Comparison of ENCODE assay signal across 9 cellular contexts in the genomic region with DNA sequence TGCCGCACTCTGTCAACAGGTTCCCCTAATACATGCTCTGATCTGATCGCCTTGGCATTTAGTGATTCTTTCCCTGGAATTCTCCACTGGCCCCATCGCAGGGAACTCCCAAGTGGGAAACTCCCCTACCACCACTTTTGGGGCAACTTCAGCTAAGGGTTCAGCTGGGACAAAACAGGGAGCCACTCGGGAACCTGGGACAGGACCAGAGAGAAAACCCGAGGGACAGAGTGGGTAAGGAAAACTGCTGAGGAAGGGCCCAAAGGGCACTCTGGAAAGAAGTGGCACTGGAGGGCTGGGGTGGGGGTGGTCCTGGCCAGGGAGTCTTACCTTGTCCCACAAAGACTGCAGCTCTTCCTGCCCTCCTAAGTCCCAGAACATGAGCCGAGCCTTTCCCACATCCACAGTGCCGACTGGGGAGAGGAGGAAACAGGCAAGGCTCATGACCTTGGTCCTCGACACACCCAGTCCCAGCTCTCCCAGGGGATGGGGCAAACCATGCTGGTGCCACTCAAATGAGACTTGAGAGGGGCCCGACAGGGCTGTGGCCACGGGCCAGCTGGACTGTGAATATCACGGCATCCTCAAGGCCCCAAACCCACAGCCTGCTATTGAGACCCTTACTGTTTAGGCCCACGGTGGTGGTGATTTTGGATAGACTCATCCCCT. TPM values are rescaled to one million over a fixed set of nuclear protein-coding genes. Genes with fewer than 3 reads are reported as not detected.
DNase-seq lines count a peak whose midpoint lies in the region; ATAC-seq and TF ChIP-seq lines count a peak whose summit lies in the region.
"Had no signal": no experiment of that assay in that cellular context is flagged by ENCODE, and none has a peak within 500 bp of the region (broad histone marks: within the 10 kb centered on the region; RNA-seq: fewer than 3 reads in every experiment).

No MANE protein-coding gene starts in this region.

- CTCF ChIA-PET in activated naive CD4-positive, alpha-beta T cell treated with anti-CD3 and anti-CD28 coated beads, Interleukin-2, amount 10 ng/mL, durations not matched to agents 7 days and 5 days (lab: Charles Lee), result interaction anchor here (0.6 to 2.9 kb wide), 8 partner anchors 31 to 158 kb away, joined by 3 to 14 read pairs (median 4); partner anchors contain the start of genes LIME1, SLC2A4RG and TPD52L2

- H3K4me1 Mint-ChIP-seq in activated naive CD4-positive, alpha-beta T cell treated with anti-CD3 and anti-CD28 coated beads, Interleukin-2, amount 10 ng/mL, durations not matched to agents 7 days and 5 days, result peaks cover 42% of the 10 kb centered on the region
- peaks cover 29% of the 10 kb centered on the region for H3K4me1 Mint-ChIP-seq in activated naive CD8-positive, alpha-beta T cell treated with anti-CD3 and anti-CD28 coated beads for 36 hours

- peak; percentile 19 for DNase-seq in activated naive CD4-positive, alpha-beta T cell treated with anti-CD3 and anti-CD28 coated beads, Interleukin-2, amount 10 ng/mL, durations not matched to agents 7 days and 5 days
- DNase-seq in activated naive CD4-positive, alpha-beta T cell (lab: John Stamatoyannopoulos, UW), result no peak
- no peak for DNase-seq in activated naive CD8-positive, alpha-beta T cell treated with anti-CD3 and anti-CD28 coated beads for 36 hours
- peak in 1 of 3 donors; percentile 45 for DNase-seq in right lobe of liver
- peak; percentile 37 for DNase-seq in transverse colon
- no peak for DNase-seq in COLO668 (lab: John Stamatoyannopoulos, UW; ENCODE audit: unreplicated experiment)

- peaks cover 0 to 18% (median 4%) of the 10 kb centered on the region in 4 donors for H3K4me1 ChIP-seq in right lobe of liver
- H3K4me1 ChIP-seq in transverse colon, result peaks cover 18 to 25% (median 23%) of the 10 kb centered on the region in 4 donors

- TF ChIP-seq CTCF in right lobe of liver (IDR thresholded peaks at IDR 0.05) (no peak), transverse colon (IDR thresholded peaks at IDR 0.05) (no peak)

- H3K36me3 ChIP-seq in right lobe of liver, result peaks cover 0 to 24% (median 8%) of the 10 kb centered on the region in 4 donors
- H3K36me3 ChIP-seq in transverse colon, result peaks cover 0 to 12% (median 4%) of the 10 kb centered on the region in 4 donors

- TF ChIP-seq EP300 in transverse colon (IDR thresholded peaks at IDR 0.05; ENCODE audit: low read depth), result no peak

- peak overlapping the region; percentile 98 to 99 (median 99) for H3K4me3 ChIP-seq in right lobe of liver
- H3K4me3 ChIP-seq in transverse colon, result peak overlapping the region in 1 of 4 donors; percentile 70

- H3K4me3 Mint-ChIP-seq in activated naive CD4-positive, alpha-beta T cell treated with anti-CD3 and anti-CD28 coated beads, Interleukin-2, amount 10 ng/mL, durations not matched to agents 7 days and 5 days, result peak overlapping the region; percentile 80
- H3K4me3 Mint-ChIP-seq in activated naive CD8-positive, alpha-beta T cell treated with anti-CD3 and anti-CD28 coated beads for 36 hours, result peak overlapping the region; percentile 86

- intact Hi-C loops in right lobe of liver (cut with DNase I), result no loop called here
- intact Hi-C loops in transverse colon (cut with DNase I; ENCODE audit: low total_unique reads), result no loop called here

- ATAC-seq in right lobe of liver, result no peak
- no peak for ATAC-seq in GM18517 (IDR thresholded peaks at IDR 0.05; ENCODE audit: unreplicated experiment)
- no peak for ATAC-seq in HG03135 (IDR thresholded peaks at IDR 0.05; ENCODE audit: unreplicated experiment)

- H3K27me3 Mint-ChIP-seq in activated naive CD4-positive, alpha-beta T cell treated with anti-CD3 and anti-CD28 coated beads, Interleukin-2, amount 10 ng/mL, durations not matched to agents 7 days and 5 days, result no peaks in the 10 kb centered on the region
- no peaks in the 10 kb centered on the region for H3K27me3 Mint-ChIP-seq in activated naive CD8-positive, alpha-beta T cell treated with anti-CD3 and anti-CD28 coated beads for 36 hours

- H3K27ac Mint-ChIP-seq in activated naive CD4-positive, alpha-beta T cell treated with anti-CD3 and anti-CD28 coated beads, Interleukin-2, amount 10 ng/mL, durations not matched to agents 7 days and 5 days, result peak overlapping the region; percentile 80
- H3K27ac Mint-ChIP-seq in activated naive CD8-positive, alpha-beta T cell treated with anti-CD3 and anti-CD28 coated beads for 36 hours, result peak overlapping the region; percentile 79

- TF ChIP-seq POLR2A in right lobe of liver (IDR thresholded peaks at IDR 0.05), result no peak
- no peak for TF ChIP-seq POLR2A in transverse colon (IDR thresholded peaks at IDR 0.05)

- H3K9me3 ChIP-seq in right lobe of liver (no peaks in the 10 kb centered on the region), transverse colon (no peaks in the 10 kb centered on the region)

- peak overlapping the region in 1 of 3 donors; percentile 86 for H3K27ac ChIP-seq in right lobe of liver
- peak overlapping the region; percentile 90 to 95 (median 92) for H3K27ac ChIP-seq in transverse colon

- H3K27me3 ChIP-seq in right lobe of liver (no peaks in the 10 kb centered on the region), transverse colon (no peaks in the 10 kb centered on the region)

- H3K9me3 Mint-ChIP-seq in activated naive CD4-positive, alpha-beta T cell treated with anti-CD3 and anti-CD28 coated beads, Interleukin-2, amount 10 ng/mL, durations not matched to agents 7 days and 5 days, result no peaks in the 10 kb centered on the region
- H3K9me3 Mint-ChIP-seq in activated naive CD8-positive, alpha-beta T cell treated with anti-CD3 and anti-CD28 coated beads for 36 hours, result no peaks in the 10 kb centered on the region

- 67% methylated on average over 5 of the region's 12 CpGs for WGBS in right lobe of liver (ENCODE audit: insufficient coverage, low coverage, low lambda C conversion rate, missing lambda C conversion rate)
- 70 to 73% methylated on average over 2 to 12 of the region's 12 CpGs for WGBS in transverse colon (ENCODE audit: low coverage in 1 of 2), 2 donors

- peaks cover 43% of the 10 kb centered on the region for H3K36me3 Mint-ChIP-seq in activated naive CD4-positive, alpha-beta T cell treated with anti-CD3 and anti-CD28 coated beads, Interleukin-2, amount 10 ng/mL, durations not matched to agents 7 days and 5 days
- peaks cover 37% of the 10 kb centered on the region for H3K36me3 Mint-ChIP-seq in activated naive CD8-positive, alpha-beta T cell treated with anti-CD3 and anti-CD28 coated beads for 36 hours

- in situ Hi-C loops in transverse colon (cut with MboI; ENCODE audit: low pct_ligation_motif_present in 1 of 4, low pct_unique_long_range_greater_than_20kb in 1 of 4, low sequenced_read_pairs in 3 of 4), result no loop called here

RNA-seq across cellular contexts. Expression of gene ARFRP1, which starts 1.6 kb away (rescaled TPM):
- total RNA-seq in activated naive CD8-positive, alpha-beta T cell treated with anti-CD3 and anti-CD28 coated beads for 36 hours, result 10 to 100 TPM; 49.5 to 50.1 TPM
- 10 to 100 TPM; 16.0 to 22.2 (median 20.2) TPM for total RNA-seq in right lobe of liver
- 10 to 100 TPM; 46.2 to 75.4 (median 56.2) TPM for total RNA-seq in transverse colon

RNA-seq across cellular contexts. Expression of gene ZGPAT, which starts 1.7 kb away (rescaled TPM):
- 10 to 100 TPM; 22.0 to 22.1 TPM for total RNA-seq in activated naive CD8-positive, alpha-beta T cell treated with anti-CD3 and anti-CD28 coated beads for 36 hours
- total RNA-seq in right lobe of liver (10 to 100 TPM; 18.7 to 68.9 (median 31.9) TPM), transverse colon (100 to 1,000 TPM in 2 of 4 donors, 10 to 100 TPM in 2; 29.1 to 346 (median 76.5) TPM)

RNA-seq across cellular contexts. Expression of gene TNFRSF6B, which starts 9.7 kb away (rescaled TPM):
- total RNA-seq in activated naive CD8-positive, alpha-beta T cell treated with anti-CD3 and anti-CD28 coated beads for 36 hours, result not detected
- total RNA-seq in right lobe of liver (1 to 10 TPM in 1 of 6 experiments, under 1 TPM in 2, not detected in 3; 0.56 to 1.0 (median 0.62) TPM), transverse colon (10 to 100 TPM in 3 of 4 donors, 1 to 10 TPM in 1; 4.2 to 34.4 (median 13.6) TPM)
- total RNA-seq: mononuclear cell had no signal

RNA-seq across cellular contexts. Expression of gene LIME1, which starts 30.3 kb away (rescaled TPM):
- 10 to 100 TPM in 1 of 2 experiments, 1 to 10 TPM in 1; 9.3 to 12.2 TPM for total RNA-seq in activated naive CD8-positive, alpha-beta T cell treated with anti-CD3 and anti-CD28 coated beads for 36 hours
- total RNA-seq in right lobe of liver (100 to 1,000 TPM in 2 of 6 experiments, 10 to 100 TPM in 4; 37.0 to 118 (median 65.5) TPM), transverse colon (10 to 100 TPM; 24.4 to 91.1 (median 44.0) TPM)

RNA-seq across cellular contexts. Expression of gene SLC2A4RG, which starts 33.4 kb away (rescaled TPM):
- total RNA-seq in activated naive CD8-positive, alpha-beta T cell treated with anti-CD3 and anti-CD28 coated beads for 36 hours, result 10 to 100 TPM; 25.7 to 29.3 TPM
- total RNA-seq in right lobe of liver (100 to 1,000 TPM in 2 of 6 experiments, 10 to 100 TPM in 4; 36.0 to 180 (median 73.8) TPM), transverse colon (10 to 100 TPM; 26.3 to 50.2 (median 47.7) TPM)

Comparison
In these comparisons a context has a peak if more than half of its experiments do, and no peak if none do; other contexts are left out.
1. DNase-seq: peak in activated naive CD4-positive, alpha-beta T cell treated with anti-CD3 and anti-CD28 coated beads, Interleukin-2, amount 10 ng/mL, durations not matched to agents 7 days and 5 days (single experiment) and transverse colon (single experiment); none in activated naive CD4-positive, alpha-beta T cell (0 of 4), activated naive CD8-positive, alpha-beta T cell treated with anti-CD3 and anti-CD28 coated beads for 36 hours (single experiment) and COLO668 (single experiment).